1 cellular context compared by ENCODE assay signal in the genomic region with DNA sequence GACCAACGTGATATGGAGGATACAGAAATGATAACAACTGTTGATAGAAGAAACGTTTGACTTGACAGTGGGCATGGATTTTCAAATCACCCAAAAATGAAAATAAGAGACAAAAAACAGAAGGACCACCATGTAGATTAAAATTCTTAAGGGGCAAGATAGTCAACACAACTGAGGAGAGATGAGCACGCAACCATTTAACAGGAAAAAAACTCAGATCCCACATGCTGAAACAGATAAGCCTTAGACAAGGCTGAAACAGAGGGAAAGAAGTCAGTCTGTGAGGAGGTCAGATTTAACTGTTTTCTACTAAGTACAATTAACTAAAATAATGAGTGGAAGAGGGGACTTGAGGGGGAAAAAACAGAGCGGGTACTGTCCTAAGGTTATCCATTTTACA.
TF ChIP-seq lines count a peak whose summit lies in the region.

No MANE protein-coding gene starts in this region.

TF ChIP-seq in HepG2, 621 proteins besides CTCF, POLR2A, EP300 and RAD21:
- TF ChIP-seq NCOA5 (CRISPR knock-in tag; IDR thresholded peaks at IDR 0.05) (no peak), RBM22 (optimal IDR thresholded peaks at IDR 0.05; ENCODE audit: low read length) (peak; percentile 96), NR2F2 (IDR thresholded peaks at IDR 0.05; ENCODE audit: borderline replicate concordance, low read depth) (no peak), SNRNP70 (IDR thresholded peaks at IDR 0.05; ENCODE audit: low read depth, low read length) (no peak), POGZ (CRISPR knock-in tag; IDR thresholded peaks at IDR 0.05) (no peak), ZSCAN30 (CRISPR knock-in tag; IDR thresholded peaks at IDR 0.05) (no peak), ZNF572 (CRISPR knock-in tag; IDR thresholded peaks at IDR 0.05) (no peak), GTF2F1 (IDR thresholded peaks at IDR 0.05; ENCODE audit: low read length) (no peak), FOXK1 (CRISPR knock-in tag; IDR thresholded peaks at IDR 0.05; ENCODE audit: borderline replicate concordance, low read depth) (no peak), ZNF451 (CRISPR knock-in tag; IDR thresholded peaks at IDR 0.05) (no peak), ZNF343 (CRISPR knock-in tag; IDR thresholded peaks at IDR 0.05) (no peak), POLR2AphosphoS5 (IDR thresholded peaks at IDR 0.05; ENCODE audit: low read depth, low read length) (peak; percentile 21; the same call in 1 of the 2 replicates)
- TF ChIP-seq, protein P1, sequence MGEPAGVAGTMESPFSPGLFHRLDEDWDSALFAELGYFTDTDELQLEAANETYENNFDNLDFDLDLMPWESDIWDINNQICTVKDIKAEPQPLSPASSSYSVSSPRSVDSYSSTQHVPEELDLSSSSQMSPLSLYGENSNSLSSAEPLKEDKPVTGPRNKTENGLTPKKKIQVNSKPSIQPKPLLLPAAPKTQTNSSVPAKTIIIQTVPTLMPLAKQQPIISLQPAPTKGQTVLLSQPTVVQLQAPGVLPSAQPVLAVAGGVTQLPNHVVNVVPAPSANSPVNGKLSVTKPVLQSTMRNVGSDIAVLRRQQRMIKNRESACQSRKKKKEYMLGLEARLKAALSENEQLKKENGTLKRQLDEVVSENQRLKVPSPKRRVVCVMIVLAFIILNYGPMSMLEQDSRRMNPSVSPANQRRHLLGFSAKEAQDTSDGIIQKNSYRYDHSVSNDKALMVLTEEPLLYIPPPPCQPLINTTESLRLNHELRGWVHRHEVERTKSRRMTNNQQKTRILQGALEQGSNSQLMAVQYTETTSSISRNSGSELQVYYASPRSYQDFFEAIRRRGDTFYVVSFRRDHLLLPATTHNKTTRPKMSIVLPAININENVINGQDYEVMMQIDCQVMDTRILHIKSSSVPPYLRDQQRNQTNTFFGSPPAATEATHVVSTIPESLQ (CRISPR knock-in tag; conservative IDR thresholded peaks at IDR 0.05) = no peak
- TF ChIP-seq, protein P2, sequence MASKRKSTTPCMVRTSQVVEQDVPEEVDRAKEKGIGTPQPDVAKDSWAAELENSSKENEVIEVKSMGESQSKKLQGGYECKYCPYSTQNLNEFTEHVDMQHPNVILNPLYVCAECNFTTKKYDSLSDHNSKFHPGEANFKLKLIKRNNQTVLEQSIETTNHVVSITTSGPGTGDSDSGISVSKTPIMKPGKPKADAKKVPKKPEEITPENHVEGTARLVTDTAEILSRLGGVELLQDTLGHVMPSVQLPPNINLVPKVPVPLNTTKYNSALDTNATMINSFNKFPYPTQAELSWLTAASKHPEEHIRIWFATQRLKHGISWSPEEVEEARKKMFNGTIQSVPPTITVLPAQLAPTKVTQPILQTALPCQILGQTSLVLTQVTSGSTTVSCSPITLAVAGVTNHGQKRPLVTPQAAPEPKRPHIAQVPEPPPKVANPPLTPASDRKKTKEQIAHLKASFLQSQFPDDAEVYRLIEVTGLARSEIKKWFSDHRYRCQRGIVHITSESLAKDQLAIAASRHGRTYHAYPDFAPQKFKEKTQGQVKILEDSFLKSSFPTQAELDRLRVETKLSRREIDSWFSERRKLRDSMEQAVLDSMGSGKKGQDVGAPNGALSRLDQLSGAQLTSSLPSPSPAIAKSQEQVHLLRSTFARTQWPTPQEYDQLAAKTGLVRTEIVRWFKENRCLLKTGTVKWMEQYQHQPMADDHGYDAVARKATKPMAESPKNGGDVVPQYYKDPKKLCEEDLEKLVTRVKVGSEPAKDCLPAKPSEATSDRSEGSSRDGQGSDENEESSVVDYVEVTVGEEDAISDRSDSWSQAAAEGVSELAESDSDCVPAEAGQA (IDR thresholded peaks at IDR 0.05; ENCODE audit: low read depth) = no peak
- TF ChIP-seq, protein P2 (CRISPR knock-in tag; IDR thresholded peaks at IDR 0.05; ENCODE audit: borderline replicate concordance) = no peak
TF ChIP-seq in HepG2: peak in this region for 2.
